In the genomic region with DNA sequence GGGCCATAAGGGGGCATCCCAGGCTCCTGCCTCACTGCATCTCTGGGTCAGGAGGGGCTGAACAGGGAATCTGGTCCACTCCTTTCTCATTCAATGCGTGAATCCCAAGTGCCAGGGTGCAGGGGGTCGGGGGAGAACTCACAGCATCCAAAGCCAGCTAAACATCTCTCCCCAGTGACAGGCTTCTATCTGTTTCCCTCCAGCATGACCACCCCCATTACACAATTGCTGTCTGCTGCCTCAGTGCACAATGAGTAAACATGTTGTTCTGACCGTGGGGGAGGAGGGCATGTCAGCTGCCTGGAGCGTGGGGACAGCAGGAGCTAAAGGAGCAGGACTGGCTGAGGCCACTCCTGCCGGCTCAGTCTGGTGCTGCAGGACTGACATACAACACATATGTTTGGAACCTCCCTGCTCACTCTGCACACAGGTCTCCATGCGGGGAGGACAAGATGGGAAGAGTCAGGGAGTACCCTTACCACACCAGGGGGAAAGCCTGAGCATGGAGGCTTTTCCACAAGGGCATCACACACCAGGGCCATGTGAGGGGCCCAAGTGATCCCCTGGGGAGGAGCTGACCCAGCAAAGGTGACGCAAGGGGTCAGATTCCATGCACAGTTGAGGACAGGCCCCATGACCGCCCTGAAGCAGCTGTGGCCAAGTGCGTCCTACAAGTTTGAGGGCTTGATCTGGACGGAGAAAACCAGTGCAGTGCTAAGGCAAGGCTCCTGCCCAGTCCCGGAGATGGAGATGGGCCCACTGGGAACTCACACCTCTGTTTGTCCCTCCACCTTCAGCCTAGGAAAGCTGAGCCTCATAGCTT, we compare ENCODE assay signal across 1 cellular context.
TF ChIP-seq lines count a peak whose summit lies in the region.

No MANE protein-coding gene starts in this region.

TF ChIP-seq in HepG2, 621 proteins besides CTCF, POLR2A, EP300 and RAD21 (continued from another document and continues in another):
- TF ChIP-seq, protein P1, sequence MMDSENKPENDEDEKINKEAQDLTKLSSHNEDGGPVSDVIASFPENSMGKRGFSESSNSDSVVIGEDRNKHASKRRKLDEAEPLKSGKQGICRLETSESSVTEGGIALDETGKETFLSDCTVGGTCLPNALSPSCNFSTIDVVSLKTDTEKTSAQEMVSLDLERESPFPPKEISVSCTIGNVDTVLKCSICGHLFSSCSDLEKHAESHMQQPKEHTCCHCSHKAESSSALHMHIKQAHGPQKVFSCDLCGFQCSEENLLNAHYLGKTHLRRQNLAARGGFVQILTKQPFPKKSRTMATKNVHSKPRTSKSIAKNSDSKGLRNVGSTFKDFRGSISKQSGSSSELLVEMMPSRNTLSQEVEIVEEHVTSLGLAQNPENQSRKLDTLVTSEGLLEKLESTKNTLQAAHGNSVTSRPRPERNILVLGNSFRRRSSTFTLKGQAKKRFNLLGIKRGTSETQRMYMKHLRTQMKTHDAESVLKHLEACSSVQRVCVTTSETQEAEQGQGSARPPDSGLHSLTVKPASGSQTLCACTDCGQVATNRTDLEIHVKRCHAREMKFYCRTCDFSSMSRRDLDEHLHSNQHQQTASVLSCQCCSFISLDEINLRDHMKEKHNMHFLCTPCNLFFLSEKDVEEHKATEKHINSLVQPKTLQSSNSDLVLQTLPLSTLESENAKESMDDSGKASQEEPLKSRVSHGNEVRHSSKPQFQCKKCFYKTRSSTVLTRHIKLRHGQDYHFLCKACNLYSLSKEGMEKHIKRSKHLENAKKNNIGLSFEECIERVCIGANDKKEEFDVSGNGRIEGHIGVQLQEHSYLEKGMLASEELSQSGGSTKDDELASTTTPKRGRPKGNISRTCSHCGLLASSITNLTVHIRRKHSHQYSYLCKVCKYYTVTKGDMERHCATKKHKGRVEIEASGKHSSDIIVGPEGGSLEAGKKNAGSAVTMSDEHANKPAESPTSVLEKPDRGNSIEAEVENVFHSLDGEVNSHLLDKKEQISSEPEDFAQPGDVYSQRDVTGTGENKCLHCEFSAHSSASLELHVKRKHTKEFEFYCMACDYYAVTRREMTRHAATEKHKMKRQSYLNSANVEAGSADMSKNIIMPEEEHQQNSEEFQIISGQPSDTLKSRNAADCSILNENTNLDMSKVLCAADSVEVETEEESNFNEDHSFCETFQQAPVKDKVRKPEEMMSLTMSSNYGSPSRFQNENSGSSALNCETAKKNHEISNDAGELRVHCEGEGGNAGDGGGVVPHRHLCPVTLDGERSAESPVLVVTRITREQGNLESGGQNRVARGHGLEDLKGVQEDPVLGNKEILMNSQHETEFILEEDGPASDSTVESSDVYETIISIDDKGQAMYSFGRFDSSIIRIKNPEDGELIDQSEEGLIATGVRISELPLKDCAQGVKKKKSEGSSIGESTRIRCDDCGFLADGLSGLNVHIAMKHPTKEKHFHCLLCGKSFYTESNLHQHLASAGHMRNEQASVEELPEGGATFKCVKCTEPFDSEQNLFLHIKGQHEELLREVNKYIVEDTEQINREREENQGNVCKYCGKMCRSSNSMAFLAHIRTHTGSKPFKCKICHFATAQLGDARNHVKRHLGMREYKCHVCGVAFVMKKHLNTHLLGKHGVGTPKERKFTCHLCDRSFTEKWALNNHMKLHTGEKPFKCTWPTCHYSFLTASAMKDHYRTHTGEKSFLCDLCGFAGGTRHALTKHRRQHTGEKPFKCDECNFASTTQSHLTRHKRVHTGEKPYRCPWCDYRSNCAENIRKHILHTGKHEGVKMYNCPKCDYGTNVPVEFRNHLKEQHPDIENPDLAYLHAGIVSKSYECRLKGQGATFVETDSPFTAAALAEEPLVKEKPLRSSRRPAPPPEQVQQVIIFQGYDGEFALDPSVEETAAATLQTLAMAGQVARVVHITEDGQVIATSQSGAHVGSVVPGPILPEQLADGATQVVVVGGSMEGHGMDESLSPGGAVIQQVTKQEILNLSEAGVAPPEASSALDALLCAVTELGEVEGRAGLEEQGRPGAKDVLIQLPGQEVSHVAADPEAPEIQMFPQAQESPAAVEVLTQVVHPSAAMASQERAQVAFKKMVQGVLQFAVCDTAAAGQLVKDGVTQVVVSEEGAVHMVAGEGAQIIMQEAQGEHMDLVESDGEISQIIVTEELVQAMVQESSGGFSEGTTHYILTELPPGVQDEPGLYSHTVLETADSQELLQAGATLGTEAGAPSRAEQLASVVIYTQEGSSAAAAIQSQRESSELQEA (CRISPR knock-in tag; IDR thresholded peaks at IDR 0.05; ENCODE audit: not compliant biosample characterization) = no peak
- TF ChIP-seq ZNF883 (CRISPR knock-in tag; IDR thresholded peaks at IDR 0.05; ENCODE audit: not compliant biosample characterization) (peak; percentile 66), ZNF850 (CRISPR knock-in tag; conservative IDR thresholded peaks at IDR 0.05) (no peak), KDM6A (CRISPR knock-in tag; IDR thresholded peaks at IDR 0.05; ENCODE audit: low read depth) (peak; percentile 83), ZMYM4 (CRISPR knock-in tag; IDR thresholded peaks at IDR 0.05) (peak; percentile 62), SNRNP70 (IDR thresholded peaks at IDR 0.05; ENCODE audit: low read depth, low read length) (no peak), ZNF496 (CRISPR knock-in tag; IDR thresholded peaks at IDR 0.05; ENCODE audit: insufficient replicate concordance) (no peak), ZFP36L2 (CRISPR knock-in tag; IDR thresholded peaks at IDR 0.05) (no peak), HOXA3 (CRISPR knock-in tag; IDR thresholded peaks at IDR 0.05) (peak; percentile 71; the same call in 1 of the 2 replicates), ZNF891 (CRISPR knock-in tag; IDR thresholded peaks at IDR 0.05) (no peak), KAT8 (CRISPR knock-in tag; IDR thresholded peaks at IDR 0.05) (no peak), ZNF451 (CRISPR knock-in tag; IDR thresholded peaks at IDR 0.05) (no peak), TAF1 (CRISPR knock-in tag; IDR thresholded peaks at IDR 0.05) (no peak), ZNF839 (CRISPR knock-in tag; IDR thresholded peaks at IDR 0.05; ENCODE audit: borderline replicate concordance) (no peak), ZNF747 (CRISPR knock-in tag; IDR thresholded peaks at IDR 0.05; ENCODE audit: borderline replicate concordance) (peak; percentile 31; the same call in 1 of the 2 replicates), ZNF431 (CRISPR knock-in tag; IDR thresholded peaks at IDR 0.05; ENCODE audit: borderline replicate concordance, low read depth) (no peak), SP4 (CRISPR knock-in tag; IDR thresholded peaks at IDR 0.05) (no peak), ZNF557 (CRISPR knock-in tag; IDR thresholded peaks at IDR 0.05) (no peak), ZNF660 (CRISPR knock-in tag; IDR thresholded peaks at IDR 0.05; ENCODE audit: borderline replicate concordance, low read depth) (no peak), NFE2 (CRISPR knock-in tag; IDR thresholded peaks at IDR 0.05) (no peak), SMAD3 (CRISPR knock-in tag; IDR thresholded peaks at IDR 0.05) (0 out of 2 replicates have a peak, but pooled peaks have one; percentile 20), SALL1 (CRISPR knock-in tag; IDR thresholded peaks at IDR 0.05) (peak; percentile 82)
- TF ChIP-seq, protein P2, sequence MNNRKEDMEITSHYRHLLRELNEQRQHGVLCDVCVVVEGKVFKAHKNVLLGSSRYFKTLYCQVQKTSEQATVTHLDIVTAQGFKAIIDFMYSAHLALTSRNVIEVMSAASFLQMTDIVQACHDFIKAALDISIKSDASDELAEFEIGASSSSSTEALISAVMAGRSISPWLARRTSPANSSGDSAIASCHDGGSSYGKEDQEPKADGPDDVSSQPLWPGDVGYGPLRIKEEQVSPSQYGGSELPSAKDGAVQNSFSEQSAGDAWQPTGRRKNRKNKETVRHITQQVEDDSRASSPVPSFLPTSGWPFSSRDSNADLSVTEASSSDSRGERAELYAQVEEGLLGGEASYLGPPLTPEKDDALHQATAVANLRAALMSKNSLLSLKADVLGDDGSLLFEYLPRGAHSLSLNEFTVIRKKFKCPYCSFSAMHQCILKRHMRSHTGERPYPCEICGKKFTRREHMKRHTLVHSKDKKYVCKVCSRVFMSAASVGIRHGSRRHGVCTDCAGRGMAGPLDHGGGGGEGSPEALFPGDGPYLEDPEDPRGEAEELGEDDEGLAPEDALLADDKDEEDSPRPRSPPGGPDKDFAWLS (CRISPR knock-in tag; IDR thresholded peaks at IDR 0.05; ENCODE audit: borderline replicate concordance) = no peak
- TF ChIP-seq, protein P3, sequence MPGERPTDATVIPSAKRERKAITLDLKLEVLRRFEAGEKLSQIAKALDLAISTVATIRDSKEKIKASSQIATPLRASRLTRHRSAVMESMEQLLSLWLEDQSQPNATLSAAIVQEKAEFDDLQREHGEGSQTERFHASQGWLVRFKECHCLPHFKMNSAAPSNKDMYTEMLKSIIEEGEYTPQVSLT (CRISPR knock-in tag; IDR thresholded peaks at IDR 0.05; ENCODE audit: borderline replicate concordance, low read depth) = no peak
- TF ChIP-seq, protein P4, sequence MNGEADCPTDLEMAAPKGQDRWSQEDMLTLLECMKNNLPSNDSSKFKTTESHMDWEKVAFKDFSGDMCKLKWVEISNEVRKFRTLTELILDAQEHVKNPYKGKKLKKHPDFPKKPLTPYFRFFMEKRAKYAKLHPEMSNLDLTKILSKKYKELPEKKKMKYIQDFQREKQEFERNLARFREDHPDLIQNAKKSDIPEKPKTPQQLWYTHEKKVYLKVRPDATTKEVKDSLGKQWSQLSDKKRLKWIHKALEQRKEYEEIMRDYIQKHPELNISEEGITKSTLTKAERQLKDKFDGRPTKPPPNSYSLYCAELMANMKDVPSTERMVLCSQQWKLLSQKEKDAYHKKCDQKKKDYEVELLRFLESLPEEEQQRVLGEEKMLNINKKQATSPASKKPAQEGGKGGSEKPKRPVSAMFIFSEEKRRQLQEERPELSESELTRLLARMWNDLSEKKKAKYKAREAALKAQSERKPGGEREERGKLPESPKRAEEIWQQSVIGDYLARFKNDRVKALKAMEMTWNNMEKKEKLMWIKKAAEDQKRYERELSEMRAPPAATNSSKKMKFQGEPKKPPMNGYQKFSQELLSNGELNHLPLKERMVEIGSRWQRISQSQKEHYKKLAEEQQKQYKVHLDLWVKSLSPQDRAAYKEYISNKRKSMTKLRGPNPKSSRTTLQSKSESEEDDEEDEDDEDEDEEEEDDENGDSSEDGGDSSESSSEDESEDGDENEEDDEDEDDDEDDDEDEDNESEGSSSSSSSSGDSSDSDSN (CRISPR knock-in tag; IDR thresholded peaks at IDR 0.05) = peak; percentile 24
- TF ChIP-seq, protein P5, sequence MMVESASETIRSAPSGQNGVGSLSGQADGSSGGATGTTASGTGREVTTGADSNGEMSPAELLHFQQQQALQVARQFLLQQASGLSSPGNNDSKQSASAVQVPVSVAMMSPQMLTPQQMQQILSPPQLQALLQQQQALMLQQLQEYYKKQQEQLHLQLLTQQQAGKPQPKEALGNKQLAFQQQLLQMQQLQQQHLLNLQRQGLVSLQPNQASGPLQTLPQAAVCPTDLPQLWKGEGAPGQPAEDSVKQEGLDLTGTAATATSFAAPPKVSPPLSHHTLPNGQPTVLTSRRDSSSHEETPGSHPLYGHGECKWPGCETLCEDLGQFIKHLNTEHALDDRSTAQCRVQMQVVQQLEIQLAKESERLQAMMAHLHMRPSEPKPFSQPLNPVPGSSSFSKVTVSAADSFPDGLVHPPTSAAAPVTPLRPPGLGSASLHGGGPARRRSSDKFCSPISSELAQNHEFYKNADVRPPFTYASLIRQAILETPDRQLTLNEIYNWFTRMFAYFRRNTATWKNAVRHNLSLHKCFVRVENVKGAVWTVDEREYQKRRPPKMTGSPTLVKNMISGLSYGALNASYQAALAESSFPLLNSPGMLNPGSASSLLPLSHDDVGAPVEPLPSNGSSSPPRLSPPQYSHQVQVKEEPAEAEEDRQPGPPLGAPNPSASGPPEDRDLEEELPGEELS (CRISPR knock-in tag; IDR thresholded peaks at IDR 0.05) = peak; percentile 88
- TF ChIP-seq, protein P6, sequence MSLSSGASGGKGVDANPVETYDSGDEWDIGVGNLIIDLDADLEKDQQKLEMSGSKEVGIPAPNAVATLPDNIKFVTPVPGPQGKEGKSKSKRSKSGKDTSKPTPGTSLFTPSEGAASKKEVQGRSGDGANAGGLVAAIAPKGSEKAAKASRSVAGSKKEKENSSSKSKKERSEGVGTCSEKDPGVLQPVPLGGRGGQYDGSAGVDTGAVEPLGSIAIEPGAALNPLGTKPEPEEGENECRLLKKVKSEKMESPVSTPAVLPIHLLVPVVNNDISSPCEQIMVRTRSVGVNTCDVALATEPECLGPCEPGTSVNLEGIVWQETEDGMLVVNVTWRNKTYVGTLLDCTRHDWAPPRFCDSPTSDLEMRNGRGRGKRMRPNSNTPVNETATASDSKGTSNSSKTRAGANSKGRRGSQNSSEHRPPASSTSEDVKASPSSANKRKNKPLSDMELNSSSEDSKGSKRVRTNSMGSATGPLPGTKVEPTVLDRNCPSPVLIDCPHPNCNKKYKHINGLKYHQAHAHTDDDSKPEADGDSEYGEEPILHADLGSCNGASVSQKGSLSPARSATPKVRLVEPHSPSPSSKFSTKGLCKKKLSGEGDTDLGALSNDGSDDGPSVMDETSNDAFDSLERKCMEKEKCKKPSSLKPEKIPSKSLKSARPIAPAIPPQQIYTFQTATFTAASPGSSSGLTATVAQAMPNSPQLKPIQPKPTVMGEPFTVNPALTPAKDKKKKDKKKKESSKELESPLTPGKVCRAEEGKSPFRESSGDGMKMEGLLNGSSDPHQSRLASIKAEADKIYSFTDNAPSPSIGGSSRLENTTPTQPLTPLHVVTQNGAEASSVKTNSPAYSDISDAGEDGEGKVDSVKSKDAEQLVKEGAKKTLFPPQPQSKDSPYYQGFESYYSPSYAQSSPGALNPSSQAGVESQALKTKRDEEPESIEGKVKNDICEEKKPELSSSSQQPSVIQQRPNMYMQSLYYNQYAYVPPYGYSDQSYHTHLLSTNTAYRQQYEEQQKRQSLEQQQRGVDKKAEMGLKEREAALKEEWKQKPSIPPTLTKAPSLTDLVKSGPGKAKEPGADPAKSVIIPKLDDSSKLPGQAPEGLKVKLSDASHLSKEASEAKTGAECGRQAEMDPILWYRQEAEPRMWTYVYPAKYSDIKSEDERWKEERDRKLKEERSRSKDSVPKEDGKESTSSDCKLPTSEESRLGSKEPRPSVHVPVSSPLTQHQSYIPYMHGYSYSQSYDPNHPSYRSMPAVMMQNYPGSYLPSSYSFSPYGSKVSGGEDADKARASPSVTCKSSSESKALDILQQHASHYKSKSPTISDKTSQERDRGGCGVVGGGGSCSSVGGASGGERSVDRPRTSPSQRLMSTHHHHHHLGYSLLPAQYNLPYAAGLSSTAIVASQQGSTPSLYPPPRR (CRISPR knock-in tag; IDR thresholded peaks at IDR 0.05; ENCODE audit: borderline replicate concordance) = peak; percentile 61; the same call in 1 of the 2 replicates
- TF ChIP-seq, protein P7, sequence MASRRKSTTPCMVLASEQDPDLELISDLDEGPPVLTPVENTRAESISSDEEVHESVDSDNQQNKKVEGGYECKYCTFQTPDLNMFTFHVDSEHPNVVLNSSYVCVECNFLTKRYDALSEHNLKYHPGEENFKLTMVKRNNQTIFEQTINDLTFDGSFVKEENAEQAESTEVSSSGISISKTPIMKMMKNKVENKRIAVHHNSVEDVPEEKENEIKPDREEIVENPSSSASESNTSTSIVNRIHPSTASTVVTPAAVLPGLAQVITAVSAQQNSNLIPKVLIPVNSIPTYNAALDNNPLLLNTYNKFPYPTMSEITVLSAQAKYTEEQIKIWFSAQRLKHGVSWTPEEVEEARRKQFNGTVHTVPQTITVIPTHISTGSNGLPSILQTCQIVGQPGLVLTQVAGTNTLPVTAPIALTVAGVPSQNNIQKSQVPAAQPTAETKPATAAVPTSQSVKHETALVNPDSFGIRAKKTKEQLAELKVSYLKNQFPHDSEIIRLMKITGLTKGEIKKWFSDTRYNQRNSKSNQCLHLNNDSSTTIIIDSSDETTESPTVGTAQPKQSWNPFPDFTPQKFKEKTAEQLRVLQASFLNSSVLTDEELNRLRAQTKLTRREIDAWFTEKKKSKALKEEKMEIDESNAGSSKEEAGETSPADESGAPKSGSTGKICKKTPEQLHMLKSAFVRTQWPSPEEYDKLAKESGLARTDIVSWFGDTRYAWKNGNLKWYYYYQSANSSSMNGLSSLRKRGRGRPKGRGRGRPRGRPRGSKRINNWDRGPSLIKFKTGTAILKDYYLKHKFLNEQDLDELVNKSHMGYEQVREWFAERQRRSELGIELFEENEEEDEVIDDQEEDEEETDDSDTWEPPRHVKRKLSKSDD (CRISPR knock-in tag; IDR thresholded peaks at IDR 0.05; ENCODE audit: low read depth) = peak; percentile 52; the same call in 1 of the 2 replicates
